Comparison of ENCODE assay signal across 15 cellular contexts in genomic region chr15:70463453-70463834, GRCh38.
DNase-seq lines count a peak whose midpoint lies in the region; ATAC-seq, FAIRE-seq and TF ChIP-seq lines count a peak whose summit lies in the region.
"Had no signal": no experiment of that assay in that cellular context is flagged by ENCODE, and none has a peak within 500 bp of the region (broad histone marks: within the 10 kb centered on the region; RNA-seq: fewer than 3 reads in every experiment).

No MANE protein-coding gene starts in this region.

- no TSS peak for BruUV-seq in GM12878 (replicated peaks; lab: Mats Ljungman, UMichigan)

- intact Hi-C loops in GM12878 (cut with micrococcal nuclease; ENCODE audit: unreplicated experiment) = loop anchor here (1.0 to 5.0 kb wide), 5 partner anchors 23 to 886 kb away; partner anchors contain the start of gene TLE3

- peak overlapping the region; percentile 68 for H3K27ac ChIP-seq in HL-60 (replicated peaks)
- H3K27ac ChIP-seq in GM12878 (ENCODE audit: control insufficient read depth, insufficient read depth) = peak overlapping the region; percentile 59
- H3K27ac ChIP-seq: parathyroid adenoma, SJSA1 had no signal

- TF ChIP-seq RAD21 in GM12878 (IDR thresholded peaks at IDR 0.05; ENCODE audit: insufficient read depth, low read depth, low read length) = no peak

- H3K27me3 ChIP-seq in HL-60 (ENCODE audit: insufficient read depth, poor library complexity, severe bottlenecking) (no peaks in the 10 kb centered on the region), GM12878 (replicated peaks in 1 of 2; ENCODE audit: control insufficient read depth in 2 of 2, insufficient read depth in 2 of 2, low read length in 1 of 2) (no peaks in the 10 kb centered on the region)
- H3K27me3 ChIP-seq: SJSA1 had no signal

- H3K4me1 ChIP-seq in GM12878 (ENCODE audit: control insufficient read depth, insufficient read depth, low read length) = peaks cover 45% of the 10 kb centered on the region

- POLR2A ChIA-PET in GM12878 (lab: Charles Lee) = interaction anchor here (0.5 to 1.5 kb wide), 3 partner anchors 23 to 702 kb away, joined by 3 to 4 read pairs (median 3); no protein-coding TSS in a partner anchor

- FAIRE-seq in GM12878 (lab: Jason Lieb, UNC) = no peak

- TF ChIP-seq EP300 in GM12878 (IDR thresholded peaks at IDR 0.05; ENCODE audit: borderline replicate concordance in 1 of 2, control insufficient read depth in 1 of 2, low read depth in 2 of 2, low read length in 2 of 2) = no peak

- RAD21 ChIA-PET in GM12878 (lab: Charles Lee; ENCODE audit: unreplicated experiment) = interaction anchor here (0.6 to 1.6 kb wide), 5 partner anchors 16 to 41 kb away, joined by 3 to 10 read pairs (median 3); no protein-coding TSS in a partner anchor

- H4K20me1 ChIP-seq in GM12878 (ENCODE audit: control insufficient read depth, insufficient read depth) = no peaks in the 10 kb centered on the region

- 0% methylated on average over 1 of the region's 1 CpG for WGBS in GM12878 (ENCODE audit: insufficient coverage, insufficient replicate concordance, low lambda C conversion rate, missing lambda C conversion rate)

- in situ Hi-C loops in GM12878 (cut with MboI) = no loop called here

- H3K79me2 ChIP-seq in GM12878 (ENCODE audit: control insufficient read depth, insufficient read depth, low read length) = no peaks in the 10 kb centered on the region
- H3K79me2 ChIP-seq: parathyroid adenoma had no signal

- H3K4me2 ChIP-seq in GM12878 (ENCODE audit: control insufficient read depth, insufficient read depth) = peak overlapping the region; percentile 90

- TF ChIP-seq POLR2A in GM12878 (IDR thresholded peaks at IDR 0.05; ENCODE audit: low read depth, low read length) = no peak

- CTCF ChIA-PET in GM12878 (lab: Yijun Ruan, JAX) = interaction anchor here (0.6 to 6.2 kb wide), 8 partner anchors 23 to 888 kb away, joined by 3 to 52 read pairs (median 4); no protein-coding TSS in a partner anchor

- SMC1A ChIA-PET in GM12878 (lab: Charles Lee; ENCODE audit: uncharacterized antibody, unreplicated experiment) = interaction anchor here (0.6 to 5.8 kb wide), 5 partner anchors 8 to 440 kb away, joined by 3 to 46 read pairs (median 3); no protein-coding TSS in a partner anchor

- H2AFZ ChIP-seq in GM12878 (ENCODE audit: control insufficient read depth, low read depth, low read length) = no peak overlapping the region
- H2AFZ ChIP-seq: parathyroid adenoma had no signal

- TF ChIP-seq CTCF in HL-60 (IDR thresholded peaks at IDR 0.05; ENCODE audit: insufficient read depth, low read length) (no peak), GM12878 (IDR thresholded peaks at IDR 0.05 in 2 of 3, conservative IDR thresholded peaks at IDR 0.05 in 1 of 3; ENCODE audit: control insufficient read depth in 2 of 3, extremely low read depth in 1 of 3, insufficient read depth in 1 of 3, low read depth in 3 of 3, low read length in 3 of 3) (no peak)

- H3K36me3 ChIP-seq in GM12878 (ENCODE audit: control insufficient read depth in 2 of 2, insufficient read depth in 2 of 2, low read length in 1 of 2) = no peaks in the 10 kb centered on the region
- H3K36me3 ChIP-seq: SJSA1 had no signal

- H3K4me3 ChIP-seq in HL-60 (replicated peaks; ENCODE audit: insufficient read depth, low read length) = no peak overlapping the region
- no peak overlapping the region for H3K4me3 ChIP-seq in GM12878
- H3K4me3 ChIP-seq: SJSA1 had no signal

- no peak overlapping the region for H3K9ac ChIP-seq in GM12878 (ENCODE audit: control insufficient read depth, insufficient read depth, low read length)
- H3K9ac ChIP-seq: parathyroid adenoma had no signal

- H3K9me3 ChIP-seq in GM12878 (replicated peaks; ENCODE audit: control insufficient read depth, insufficient read depth, low read length) = no peaks in the 10 kb centered on the region
- H3K9me3 ChIP-seq: SJSA1 had no signal

- ATAC-seq in GM18520 (IDR thresholded peaks at IDR 0.05; ENCODE audit: unreplicated experiment) (peak; percentile 5), GM21717 (IDR thresholded peaks at IDR 0.05; ENCODE audit: unreplicated experiment) (peak; percentile 14), GM12878 (peak; percentile 24)

- no peak for DNase-seq in HL-60 (ENCODE audit: low read depth in 1 of 2, low spot score in 1 of 2)
- no peak for DNase-seq in GM12878 (ENCODE audit: low read depth, low spot score)
- no peak for DNase-seq in SHP77 treated with DMSO at 0.1 percent for 48 hours (lab: John Stamatoyannopoulos, UW)
- DNase-seq in NCI-H774 (lab: John Stamatoyannopoulos, UW) = no peak
- DNase-seq in NCI-H1048 (lab: John Stamatoyannopoulos, UW) = no peak
- DNase-seq in RKO (ENCODE audit: low spot score) = no peak
- DNase-seq: activated CD4-positive, alpha-beta T cell treated with anti-CD3 and anti-CD28 coated beads for 4 hours; activated effector memory CD4-positive, alpha-beta T cell treated with anti-CD3 and anti-CD28 coated beads, Interleukin-2, amount 50 U/mL, for 16 hours; CD4-positive, alpha-beta memory T cell; NCI-H446; stimulated activated CD4-positive, alpha-beta T cell treated with anti-CD3 and anti-CD28 coated beads, Interleukin-15, amount 100 ng/mL, for 24 hours had no signal

TF ChIP-seq in GM12878, 131 proteins besides CTCF, POLR2A, EP300 and RAD21 (continues in another document):
- peak in 1 of 2 experiments; percentile 9; a peak in 2 of 4 replicates for TF ChIP-seq ETV6 (conservative IDR thresholded peaks at IDR 0.05 in 1 of 2, IDR thresholded peaks at IDR 0.05 in 1 of 2; ENCODE audit: borderline replicate concordance in 1 of 2, low read depth in 1 of 2)
- no peak for TF ChIP-seq MTA3 (IDR thresholded peaks at IDR 0.05; ENCODE audit: borderline replicate concordance, low read length)
- TF ChIP-seq NR2F1 (conservative IDR thresholded peaks at IDR 0.05) = 0 out of 2 replicates have a peak, but pooled peaks have one; percentile 5
- TF ChIP-seq NR2C1 (IDR thresholded peaks at IDR 0.05) = no peak
- TF ChIP-seq TAF1 (IDR thresholded peaks at IDR 0.05; ENCODE audit: borderline replicate concordance, low read depth, low read length) = no peak
- no peak for TF ChIP-seq ZNF217 (IDR thresholded peaks at IDR 0.05)
- TF ChIP-seq BCL11A (IDR thresholded peaks at IDR 0.05; ENCODE audit: low read depth, low read length) = no peak
- no peak for TF ChIP-seq ZNF207 (IDR thresholded peaks at IDR 0.05; ENCODE audit: borderline replicate concordance)
- TF ChIP-seq CEBPB (IDR thresholded peaks at IDR 0.05; ENCODE audit: borderline replicate concordance in 1 of 2, low read depth in 2 of 2, low read length in 2 of 2) = no peak
- TF ChIP-seq KLF5 (IDR thresholded peaks at IDR 0.05; ENCODE audit: partially characterized antibody) = no peak
- no peak for TF ChIP-seq ASH2L (IDR thresholded peaks at IDR 0.05; ENCODE audit: borderline replicate concordance, low read depth)
- peak; percentile 6; the same call in 1 of the 2 replicates for TF ChIP-seq NFIC (IDR thresholded peaks at IDR 0.05; ENCODE audit: low read depth, low read length)
- no peak for TF ChIP-seq ZBTB11 (CRISPR knock-in tag; IDR thresholded peaks at IDR 0.05)
- TF ChIP-seq GATAD2B (conservative IDR thresholded peaks at IDR 0.05; ENCODE audit: low read depth) = no peak
- no peak for TF ChIP-seq MTA2 (IDR thresholded peaks at IDR 0.05; ENCODE audit: low read depth)
